In the genomic region with DNA sequence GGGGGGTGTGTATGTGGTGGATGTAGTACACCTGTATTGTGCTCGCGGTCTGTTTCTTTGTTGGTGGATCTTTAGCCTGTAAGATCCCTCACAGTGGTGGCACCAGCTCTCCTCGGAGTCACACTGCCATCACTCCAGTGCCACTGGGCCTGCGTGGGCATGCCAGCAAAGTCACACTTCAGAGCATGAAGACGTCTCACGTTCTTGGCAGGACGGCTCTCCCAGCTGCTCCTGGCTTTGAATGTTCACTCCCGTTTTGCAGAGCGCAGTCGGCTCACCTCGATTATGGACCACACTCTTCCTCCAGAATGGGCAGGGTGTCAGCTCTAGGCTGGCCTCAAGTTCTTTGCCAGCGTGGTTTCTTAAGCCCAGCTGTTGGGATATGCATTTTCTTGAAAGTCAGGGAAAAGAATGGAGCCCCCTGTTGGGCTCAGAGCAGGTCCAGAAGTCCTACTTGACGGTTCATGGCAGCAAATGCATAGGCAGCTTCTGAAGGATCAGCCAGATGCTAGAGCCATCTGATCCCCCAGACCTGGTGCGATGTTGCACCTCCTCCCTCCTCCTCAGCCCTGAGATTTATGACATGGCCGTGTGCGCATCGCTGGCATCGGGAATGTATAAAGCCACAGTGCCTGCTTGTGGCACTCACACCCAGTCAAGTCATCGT, we compare ENCODE assay signal across 1 cellular context.
TF ChIP-seq lines count a peak whose summit lies in the region.

No MANE protein-coding gene starts in this region.

TF ChIP-seq in HCT116, 20 proteins besides CTCF, POLR2A, EP300 and RAD21 (continued from another document):
- TF ChIP-seq, protein P1, sequence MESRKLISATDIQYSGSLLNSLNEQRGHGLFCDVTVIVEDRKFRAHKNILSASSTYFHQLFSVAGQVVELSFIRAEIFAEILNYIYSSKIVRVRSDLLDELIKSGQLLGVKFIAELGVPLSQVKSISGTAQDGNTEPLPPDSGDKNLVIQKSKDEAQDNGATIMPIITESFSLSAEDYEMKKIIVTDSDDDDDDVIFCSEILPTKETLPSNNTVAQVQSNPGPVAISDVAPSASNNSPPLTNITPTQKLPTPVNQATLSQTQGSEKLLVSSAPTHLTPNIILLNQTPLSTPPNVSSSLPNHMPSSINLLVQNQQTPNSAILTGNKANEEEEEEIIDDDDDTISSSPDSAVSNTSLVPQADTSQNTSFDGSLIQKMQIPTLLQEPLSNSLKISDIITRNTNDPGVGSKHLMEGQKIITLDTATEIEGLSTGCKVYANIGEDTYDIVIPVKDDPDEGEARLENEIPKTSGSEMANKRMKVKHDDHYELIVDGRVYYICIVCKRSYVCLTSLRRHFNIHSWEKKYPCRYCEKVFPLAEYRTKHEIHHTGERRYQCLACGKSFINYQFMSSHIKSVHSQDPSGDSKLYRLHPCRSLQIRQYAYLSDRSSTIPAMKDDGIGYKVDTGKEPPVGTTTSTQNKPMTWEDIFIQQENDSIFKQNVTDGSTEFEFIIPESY (IDR thresholded peaks at IDR 0.05; ENCODE audit: extremely low read depth, insufficient replicate concordance, low read length): no peak
- TF ChIP-seq EZH2 (IDR thresholded peaks at IDR 0.05) (no peak), JUND (IDR thresholded peaks at IDR 0.05) (no peak), CBX3 (IDR thresholded peaks at IDR 0.05; ENCODE audit: low read depth) (no peak), ZFX (IDR thresholded peaks at IDR 0.05) (no peak), ATF3 (IDR thresholded peaks at IDR 0.05) (no peak), POLR2AphosphoS5 (IDR thresholded peaks at IDR 0.05; ENCODE audit: low read depth, low read length) (no peak), SIN3A (IDR thresholded peaks at IDR 0.05; ENCODE audit: low read depth) (no peak)
- TF ChIP-seq, protein P2, sequence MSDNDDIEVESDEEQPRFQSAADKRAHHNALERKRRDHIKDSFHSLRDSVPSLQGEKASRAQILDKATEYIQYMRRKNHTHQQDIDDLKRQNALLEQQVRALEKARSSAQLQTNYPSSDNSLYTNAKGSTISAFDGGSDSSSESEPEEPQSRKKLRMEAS (IDR thresholded peaks at IDR 0.05): no peak
- TF ChIP-seq, protein P3, sequence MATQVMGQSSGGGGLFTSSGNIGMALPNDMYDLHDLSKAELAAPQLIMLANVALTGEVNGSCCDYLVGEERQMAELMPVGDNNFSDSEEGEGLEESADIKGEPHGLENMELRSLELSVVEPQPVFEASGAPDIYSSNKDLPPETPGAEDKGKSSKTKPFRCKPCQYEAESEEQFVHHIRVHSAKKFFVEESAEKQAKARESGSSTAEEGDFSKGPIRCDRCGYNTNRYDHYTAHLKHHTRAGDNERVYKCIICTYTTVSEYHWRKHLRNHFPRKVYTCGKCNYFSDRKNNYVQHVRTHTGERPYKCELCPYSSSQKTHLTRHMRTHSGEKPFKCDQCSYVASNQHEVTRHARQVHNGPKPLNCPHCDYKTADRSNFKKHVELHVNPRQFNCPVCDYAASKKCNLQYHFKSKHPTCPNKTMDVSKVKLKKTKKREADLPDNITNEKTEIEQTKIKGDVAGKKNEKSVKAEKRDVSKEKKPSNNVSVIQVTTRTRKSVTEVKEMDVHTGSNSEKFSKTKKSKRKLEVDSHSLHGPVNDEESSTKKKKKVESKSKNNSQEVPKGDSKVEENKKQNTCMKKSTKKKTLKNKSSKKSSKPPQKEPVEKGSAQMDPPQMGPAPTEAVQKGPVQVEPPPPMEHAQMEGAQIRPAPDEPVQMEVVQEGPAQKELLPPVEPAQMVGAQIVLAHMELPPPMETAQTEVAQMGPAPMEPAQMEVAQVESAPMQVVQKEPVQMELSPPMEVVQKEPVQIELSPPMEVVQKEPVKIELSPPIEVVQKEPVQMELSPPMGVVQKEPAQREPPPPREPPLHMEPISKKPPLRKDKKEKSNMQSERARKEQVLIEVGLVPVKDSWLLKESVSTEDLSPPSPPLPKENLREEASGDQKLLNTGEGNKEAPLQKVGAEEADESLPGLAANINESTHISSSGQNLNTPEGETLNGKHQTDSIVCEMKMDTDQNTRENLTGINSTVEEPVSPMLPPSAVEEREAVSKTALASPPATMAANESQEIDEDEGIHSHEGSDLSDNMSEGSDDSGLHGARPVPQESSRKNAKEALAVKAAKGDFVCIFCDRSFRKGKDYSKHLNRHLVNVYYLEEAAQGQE (IDR thresholded peaks at IDR 0.05; ENCODE audit: low read depth): no peak
